ENCODE assay signal across 8 cellular contexts in the genomic region with DNA sequence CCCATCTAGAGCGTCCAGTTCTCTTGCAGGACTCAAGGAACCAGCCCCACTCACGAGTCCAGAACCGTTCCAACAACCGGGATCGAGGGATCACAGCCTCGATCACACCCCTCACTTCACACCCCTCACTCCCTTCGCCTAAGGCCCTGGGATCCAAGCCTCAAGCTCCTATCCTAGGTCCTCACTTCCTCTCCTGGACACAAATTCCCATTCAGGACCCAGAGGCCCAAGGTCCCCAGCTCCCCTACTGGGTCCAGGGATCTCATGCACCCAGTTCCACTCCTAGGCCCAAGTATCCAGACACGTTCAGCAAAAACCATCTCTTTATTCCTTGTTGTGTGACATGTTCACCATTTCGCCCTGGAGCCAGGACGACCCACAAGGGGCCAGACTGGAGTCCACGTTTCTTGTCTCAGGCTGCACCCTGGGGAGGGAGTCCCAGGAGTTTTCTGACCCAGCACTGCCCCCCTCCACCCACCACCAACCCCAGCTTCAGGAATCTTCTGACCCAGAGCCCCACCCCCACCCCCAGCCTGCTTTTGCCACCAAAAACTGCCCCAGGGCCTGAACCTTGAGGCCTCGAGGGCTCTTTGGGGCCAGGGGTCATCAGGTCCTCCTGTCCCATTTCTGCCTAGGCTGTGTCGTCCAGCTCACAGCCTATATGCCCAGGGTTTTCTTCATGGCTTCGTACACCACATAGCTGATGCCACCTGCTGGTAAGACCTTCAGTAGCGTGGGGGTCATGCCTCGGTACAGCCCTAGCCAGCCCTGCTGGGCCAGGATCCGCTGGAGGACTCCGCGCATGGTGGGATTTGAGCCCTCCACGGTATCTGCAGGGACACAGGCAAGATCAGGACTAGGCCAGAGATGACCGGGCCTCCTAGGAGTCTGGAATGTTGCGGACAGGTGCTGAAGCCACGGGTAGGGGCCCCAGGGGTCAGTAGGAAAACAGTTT. TPM values are rescaled to one million over a fixed set of nuclear protein-coding genes. Genes with fewer than 3 reads are reported as not detected.
DNase-seq lines count a peak whose midpoint lies in the region; ATAC-seq and TF ChIP-seq lines count a peak whose summit lies in the region.

No MANE protein-coding gene starts in this region.

- intact Hi-C loops in Panc1 (cut with micrococcal nuclease; ENCODE audit: unreplicated experiment) (no loop called here), psoas muscle (cut with DNase I) (loop anchor here in 1 of 2 donors (10.0 kb wide), 1 partner anchor 211 kb away; no protein-coding TSS in a partner anchor), aorta (cut with DNase I) (loop anchor here (1.0 to 2.0 kb wide), 3 partner anchors 33 to 53 kb away; a partner anchor contains a TSS)

- H3K27me3 ChIP-seq in Panc1 (ENCODE audit: control insufficient read depth, insufficient read depth, low read length) (no peaks in the 10 kb centered on the region), endodermal cell (ENCODE audit: control insufficient read depth, insufficient read depth, low read length, poor library complexity, severe bottlenecking) (peaks cover 7% of the 10 kb centered on the region), psoas muscle (ENCODE audit: insufficient read depth in 3 of 3, low read length in 2 of 3) (peaks cover 0 to 4% (median 0%) of the 10 kb centered on the region in 3 donors), aorta (ENCODE audit: control insufficient read depth in 1 of 2, insufficient read depth in 2 of 2, low read length in 1 of 2) (no peaks in the 10 kb centered on the region)

- H3K27ac Mint-ChIP-seq in endodermal cell = peak overlapping the region; percentile 75

- in situ Hi-C loops in GM13976 (cut with MboI; ENCODE audit: low sequenced_read_pairs, unreplicated experiment) (no loop called here), Panc1 (cut with HindIII; ENCODE audit: low pct_unique_long_range_greater_than_20kb, low sequenced_read_pairs) (no loop called here)

- TF ChIP-seq CTCF in GM13976 (IDR thresholded peaks at IDR 0.05; ENCODE audit: borderline replicate concordance, control extremely low read depth, extremely low read depth, insufficient read depth, missing control alignments) (peak; percentile 11), Panc1 (IDR thresholded peaks at IDR 0.05) (no peak; the same call in 1 of the 2 replicates), endodermal cell (conservative IDR thresholded peaks at IDR 0.05) (peak; percentile 36), psoas muscle (IDR thresholded peaks at IDR 0.05) (no peak)

- DNase-seq in GM13976 (ENCODE audit: low spot score) (no peak), Panc1 (ENCODE audit: low read depth, low spot score) (no peak), endodermal cell (no peak), psoas muscle (no peak), SW480 (ENCODE audit: low spot score) (no peak), aorta (no peak)

- H3K36me3 Mint-ChIP-seq in endodermal cell (ENCODE audit: low read depth) = peaks cover 23% of the 10 kb centered on the region

- H3K4me3 Mint-ChIP-seq in endodermal cell = no peak overlapping the region

- H3K27ac ChIP-seq in Panc1 (ENCODE audit: low read length) (peak overlapping the region; percentile 85), endodermal cell (ENCODE audit: low read depth, low read length) (peak overlapping the region; percentile 62), psoas muscle (peak overlapping the region; percentile 86), aorta (ENCODE audit: low read depth in 1 of 2, low read length in 2 of 2) (peak overlapping the region in 1 of 2 donors; percentile 34)

- WGBS in endodermal cell (ENCODE audit: insufficient coverage in 1 of 2, insufficient read length in 1 of 2), 2 experiments = 95 to 100% methylated on average over 6 to 23 of the region's 23 CpGs
- 86 to 87% (median 87%) methylated on average over 23 of the region's 23 CpGs for WGBS in psoas muscle, 3 donors
- WGBS in aorta, 2 donors = 89 to 95% methylated on average over 23 of the region's 23 CpGs

- no peak overlapping the region for H3K9ac ChIP-seq in endodermal cell (ENCODE audit: extremely low read depth, low read length, poor library complexity, severe bottlenecking)

- peak overlapping the region; percentile 17 to 32 for H3K4me3 ChIP-seq in Panc1 (ENCODE audit: low read depth in 2 of 2, low read length in 2 of 2)
- no peak overlapping the region for H3K4me3 ChIP-seq in endodermal cell (ENCODE audit: low read length)
- peak overlapping the region; percentile 93 for H3K4me3 ChIP-seq in psoas muscle
- no peak overlapping the region for H3K4me3 ChIP-seq in aorta (ENCODE audit: low read length in 2 of 2)

- peaks cover 9% of the 10 kb centered on the region for H3K4me1 ChIP-seq in Panc1 (ENCODE audit: control insufficient read depth, insufficient read depth, low read length)
- no peaks in the 10 kb centered on the region for H3K4me1 ChIP-seq in endodermal cell (ENCODE audit: control insufficient read depth, insufficient read depth, low read length)
- peaks cover 16% of the 10 kb centered on the region for H3K4me1 ChIP-seq in psoas muscle
- no peaks in the 10 kb centered on the region for H3K4me1 ChIP-seq in aorta (ENCODE audit: control insufficient read depth in 1 of 2, insufficient read depth in 2 of 2, low read length in 2 of 2)

- peaks cover 7% of the 10 kb centered on the region for H3K36me3 ChIP-seq in Panc1 (ENCODE audit: control insufficient read depth, insufficient read depth, low read length)
- peaks cover 22% of the 10 kb centered on the region for H3K36me3 ChIP-seq in endodermal cell (ENCODE audit: control insufficient read depth, insufficient read depth, low read length)
- peaks cover 0 to 14% of the 10 kb centered on the region in 2 donors for H3K36me3 ChIP-seq in psoas muscle (ENCODE audit: insufficient read depth in 1 of 2, low read depth in 1 of 2)
- H3K36me3 ChIP-seq in aorta (ENCODE audit: control insufficient read depth in 1 of 2, insufficient read depth in 2 of 2, low read length in 1 of 2) = no peaks in the 10 kb centered on the region

- ATAC-seq in Panc1 = no peak
- no peak for ATAC-seq in psoas muscle
- ATAC-seq in aorta (ENCODE audit: low FRiP score) = no peak
- ATAC-seq in HG03520 (IDR thresholded peaks at IDR 0.05; ENCODE audit: unreplicated experiment) = no peak
- ATAC-seq in GM19467 (IDR thresholded peaks at IDR 0.05; ENCODE audit: unreplicated experiment) = no peak

- H3K9me3 Mint-ChIP-seq in endodermal cell = peaks cover 11% of the 10 kb centered on the region

- no peaks in the 10 kb centered on the region for H3K9me3 ChIP-seq in Panc1 (ENCODE audit: control insufficient read depth, insufficient read depth, low read depth, low read length)
- peaks cover 6% of the 10 kb centered on the region for H3K9me3 ChIP-seq in endodermal cell (ENCODE audit: control insufficient read depth, low read length)
- H3K9me3 ChIP-seq in psoas muscle = no peaks in the 10 kb centered on the region
- H3K9me3 ChIP-seq in aorta (ENCODE audit: control insufficient read depth, low read length) = no peaks in the 10 kb centered on the region

- CTCF ChIA-PET in Panc1 (lab: Charles Lee) = no interaction called here

- peaks cover 16% of the 10 kb centered on the region for H3K4me1 Mint-ChIP-seq in endodermal cell

- no TSS peak for BruUV-seq in Panc1 (replicated peaks; lab: Mats Ljungman, UMichigan)

- POLR2A ChIA-PET in Panc1 (lab: Charles Lee) = no interaction called here

- peaks cover 21% of the 10 kb centered on the region for H3K27me3 Mint-ChIP-seq in endodermal cell (ENCODE audit: insufficient read depth)

RNA-seq across cellular contexts. Expression of a gene that starts 1.4 kb away (rescaled TPM):
- total RNA-seq in Panc1 (2021; ENCODE audit: unreplicated experiment) (333 TPM), endodermal cell (100 to 1,000 TPM; 454 to 476 TPM), psoas muscle (100 to 1,000 TPM; 101 to 168 (median 149) TPM), aorta (100 to 1,000 TPM; 137 to 151 TPM)
- 288 TPM for polyA plus RNA-seq in Panc1 (2012; ENCODE audit: insufficient read length)
- 418 TPM for polyA plus RNA-seq in endodermal cell (2013, experiment 1 of 2)
- polyA plus RNA-seq in endodermal cell (2013, experiment 2 of 2) = 377 TPM
- polyA plus RNA-seq in psoas muscle (100 to 1,000 TPM; 104 to 174 (median 154) TPM), aorta (10 to 100 TPM; 69.7 to 81.1 TPM)

RNA-seq across cellular contexts. Expression of a gene that starts 7.6 kb away (rescaled TPM):
- 0.21 TPM for total RNA-seq in Panc1 (2021; ENCODE audit: unreplicated experiment)
- polyA plus RNA-seq in Panc1 (2012; ENCODE audit: insufficient read length) = not detected
- under 1 TPM in 1 of 2 donors, not detected in 1; 0.46 TPM for total RNA-seq in endodermal cell
- polyA plus RNA-seq in endodermal cell (2013, experiment 1 of 2) = 0.85 TPM
- polyA plus RNA-seq in endodermal cell (2013, experiment 2 of 2) = 0.54 TPM
- under 1 TPM in 3 of 4 donors, not detected in 1; 0.15 to 0.60 (median 0.50) TPM for total RNA-seq in psoas muscle
- under 1 TPM; 0.07 to 0.45 (median 0.43) TPM for polyA plus RNA-seq in psoas muscle
- under 1 TPM in 1 of 2 donors, not detected in 1; 0.23 TPM for total RNA-seq in aorta
- 1 to 10 TPM in 1 of 2 donors, not detected in 1; 1.8 TPM for polyA plus RNA-seq in aorta

RNA-seq across cellular contexts. Expression of a gene that starts 33.0 kb away (rescaled TPM):
- total RNA-seq in Panc1 (2021; ENCODE audit: unreplicated experiment) = 61.1 TPM
- 138 TPM for polyA plus RNA-seq in Panc1 (2012; ENCODE audit: insufficient read length)
- 10 to 100 TPM; 59.2 to 66.4 TPM for total RNA-seq in endodermal cell
- 57.4 TPM for polyA plus RNA-seq in endodermal cell (2013, experiment 1 of 2)
- polyA plus RNA-seq in endodermal cell (2013, experiment 2 of 2) = 47.4 TPM
- 10 to 100 TPM; 23.7 to 37.0 (median 33.3) TPM for total RNA-seq in psoas muscle
- 10 to 100 TPM; 33.8 to 60.0 (median 42.8) TPM for polyA plus RNA-seq in psoas muscle
- 10 to 100 TPM; 35.7 to 45.2 TPM for total RNA-seq in aorta
- polyA plus RNA-seq in aorta = 10 to 100 TPM; 41.7 to 59.4 TPM

RNA-seq across cellular contexts. Expression of a gene that starts 33.6 kb away (rescaled TPM):
- total RNA-seq in Panc1 (2021; ENCODE audit: unreplicated experiment) (18.7 TPM), endodermal cell (10 to 100 TPM; 34.9 to 39.5 TPM), psoas muscle (10 to 100 TPM; 40.6 to 91.8 (median 67.1) TPM), aorta (10 to 100 TPM; 52.8 to 59.0 TPM)
- polyA plus RNA-seq in Panc1 (2012; ENCODE audit: insufficient read length) = 23.1 TPM
- polyA plus RNA-seq in endodermal cell (2013, experiment 1 of 2) = 47.3 TPM
- 45.8 TPM for polyA plus RNA-seq in endodermal cell (2013, experiment 2 of 2)
- polyA plus RNA-seq in psoas muscle (10 to 100 TPM; 15.0 to 49.4 (median 49.0) TPM), aorta (10 to 100 TPM; 37.9 to 48.1 TPM)

RNA-seq across cellular contexts. Expression of a gene that starts 38.1 kb away (rescaled TPM):
- total RNA-seq in Panc1 (2021; ENCODE audit: unreplicated experiment) (0.21 TPM), endodermal cell (10 to 100 TPM; 46.4 to 50.9 TPM), psoas muscle (not detected), aorta (not detected)
- polyA plus RNA-seq in Panc1 (2012; ENCODE audit: insufficient read length) = 0.55 TPM
- 5.0 TPM for polyA plus RNA-seq in endodermal cell (2013, experiment 1 of 2)
- polyA plus RNA-seq in endodermal cell (2013, experiment 2 of 2) = 4.1 TPM
- polyA plus RNA-seq in psoas muscle (under 1 TPM in 2 of 3 donors, not detected in 1; 0.23 to 0.38 TPM), aorta (10 to 100 TPM in 1 of 2 donors, under 1 TPM in 1; 0.38 to 13.9 TPM)

Comparison
In these comparisons a context has a peak if more than half of its experiments do, and no peak if none do; other contexts are left out.
1. CTCF ChIP-seq: peak in GM13976 (single experiment) and endodermal cell (single experiment); none in Panc1 (single experiment) and psoas muscle (single experiment).
2. H3K4me3 ChIP-seq: peak in Panc1 (2 of 2) and psoas muscle (single experiment); none in endodermal cell (single experiment) and aorta (0 of 2).